Comparison of ENCODE assay signal across 1 cellular context in the genomic region with DNA sequence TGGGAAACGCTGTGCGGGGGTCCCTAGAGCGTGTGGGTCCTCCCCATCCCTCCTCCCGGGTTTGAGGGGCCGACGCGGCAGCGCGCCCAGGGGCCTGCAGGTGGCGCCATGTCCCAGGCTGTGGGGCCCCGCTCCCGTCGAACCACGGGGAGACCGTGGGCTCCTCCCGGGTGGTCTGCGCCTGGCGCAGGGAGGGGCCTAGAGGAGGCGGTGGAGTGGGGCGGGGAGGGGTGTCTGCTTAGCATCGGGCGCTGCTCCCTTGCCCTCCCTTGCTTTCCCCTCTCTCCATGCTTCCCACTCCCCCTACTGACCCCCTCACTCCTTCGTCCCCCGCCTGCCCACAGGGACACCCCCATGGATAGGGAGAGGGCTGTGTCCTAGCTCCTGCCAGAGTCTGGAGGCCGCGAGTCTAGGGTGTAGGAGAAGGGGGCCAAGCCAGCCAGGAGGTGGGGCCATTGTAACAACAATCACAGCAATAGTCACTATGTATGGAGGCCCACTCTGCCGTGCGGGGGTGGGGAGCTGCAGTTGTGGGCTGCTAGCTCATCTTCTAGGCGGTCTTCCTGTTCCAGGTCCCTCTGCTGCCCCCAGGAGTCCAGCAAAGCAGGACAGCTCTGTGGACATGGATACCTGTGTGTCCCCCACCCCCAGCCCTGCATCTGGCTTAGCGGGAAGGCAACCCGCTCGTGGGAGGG.
A peak's percentile ranks its signal among the peaks of the same experiment; 100 is the strongest.
TF ChIP-seq lines count a peak whose summit lies in the region.

No MANE protein-coding gene starts in this region.

TF ChIP-seq in HepG2, 621 proteins besides CTCF, POLR2A, EP300 and RAD21 (continued from another document and continues in another):
- TF ChIP-seq, protein P1, sequence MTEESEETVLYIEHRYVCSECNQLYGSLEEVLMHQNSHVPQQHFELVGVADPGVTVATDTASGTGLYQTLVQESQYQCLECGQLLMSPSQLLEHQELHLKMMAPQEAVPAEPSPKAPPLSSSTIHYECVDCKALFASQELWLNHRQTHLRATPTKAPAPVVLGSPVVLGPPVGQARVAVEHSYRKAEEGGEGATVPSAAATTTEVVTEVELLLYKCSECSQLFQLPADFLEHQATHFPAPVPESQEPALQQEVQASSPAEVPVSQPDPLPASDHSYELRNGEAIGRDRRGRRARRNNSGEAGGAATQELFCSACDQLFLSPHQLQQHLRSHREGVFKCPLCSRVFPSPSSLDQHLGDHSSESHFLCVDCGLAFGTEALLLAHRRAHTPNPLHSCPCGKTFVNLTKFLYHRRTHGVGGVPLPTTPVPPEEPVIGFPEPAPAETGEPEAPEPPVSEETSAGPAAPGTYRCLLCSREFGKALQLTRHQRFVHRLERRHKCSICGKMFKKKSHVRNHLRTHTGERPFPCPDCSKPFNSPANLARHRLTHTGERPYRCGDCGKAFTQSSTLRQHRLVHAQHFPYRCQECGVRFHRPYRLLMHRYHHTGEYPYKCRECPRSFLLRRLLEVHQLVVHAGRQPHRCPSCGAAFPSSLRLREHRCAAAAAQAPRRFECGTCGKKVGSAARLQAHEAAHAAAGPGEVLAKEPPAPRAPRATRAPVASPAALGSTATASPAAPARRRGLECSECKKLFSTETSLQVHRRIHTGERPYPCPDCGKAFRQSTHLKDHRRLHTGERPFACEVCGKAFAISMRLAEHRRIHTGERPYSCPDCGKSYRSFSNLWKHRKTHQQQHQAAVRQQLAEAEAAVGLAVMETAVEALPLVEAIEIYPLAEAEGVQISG (CRISPR knock-in tag; IDR thresholded peaks at IDR 0.05), result peak; percentile 21; the same call in 1 of the 2 replicates
- TF ChIP-seq ZNF556 (CRISPR knock-in tag; IDR thresholded peaks at IDR 0.05; ENCODE audit: borderline replicate concordance) (peak; percentile 51; the same call in 1 of the 2 replicates), ZNF572 (CRISPR knock-in tag; IDR thresholded peaks at IDR 0.05) (no peak), SP2 (CRISPR knock-in tag; IDR thresholded peaks at IDR 0.05) (peak; percentile 30; the same call in 1 of the 2 replicates), ZIK1 (CRISPR knock-in tag; IDR thresholded peaks at IDR 0.05; ENCODE audit: borderline replicate concordance, low read depth) (no peak), ZKSCAN8 (CRISPR knock-in tag; IDR thresholded peaks at IDR 0.05; ENCODE audit: borderline replicate concordance) (0 out of 2 replicates have a peak, but pooled peaks have one; percentile 20), ZSCAN20 (CRISPR knock-in tag; IDR thresholded peaks at IDR 0.05; ENCODE audit: borderline replicate concordance) (no peak), ZNF121 (CRISPR knock-in tag; IDR thresholded peaks at IDR 0.05) (no peak), ATM (IDR thresholded peaks at IDR 0.05; ENCODE audit: borderline replicate concordance) (no peak), STAG1 (CRISPR knock-in tag; IDR thresholded peaks at IDR 0.05) (peak; percentile 76), ZNF33B (CRISPR knock-in tag; IDR thresholded peaks at IDR 0.05) (0 out of 2 replicates have a peak, but pooled peaks have one; percentile 61), MXI1 (IDR thresholded peaks at IDR 0.05; ENCODE audit: borderline replicate concordance, low read depth, low read length) (no peak), ZMYM3 (CRISPR knock-in tag; IDR thresholded peaks at IDR 0.05) (peak; percentile 63; the same call in 1 of the 2 replicates), ZNF564 (CRISPR knock-in tag; IDR thresholded peaks at IDR 0.05) (no peak), ZNF30 (CRISPR knock-in tag; IDR thresholded peaks at IDR 0.05) (no peak), ZNF263 (CRISPR knock-in tag; IDR thresholded peaks at IDR 0.05) (peak; percentile 100), DNMT3B (CRISPR knock-in tag; conservative IDR thresholded peaks at IDR 0.05) (no peak), ZNF598 (CRISPR knock-in tag; IDR thresholded peaks at IDR 0.05; ENCODE audit: borderline replicate concordance) (peak; percentile 37; the same call in 1 of the 2 replicates), ZNF292 (CRISPR knock-in tag; IDR thresholded peaks at IDR 0.05; ENCODE audit: borderline replicate concordance, low read depth) (0 out of 2 replicates have a peak, but pooled peaks have one; percentile 36), FOSL2 (CRISPR knock-in tag; IDR thresholded peaks at IDR 0.05) (no peak), ZNF883 (CRISPR knock-in tag; IDR thresholded peaks at IDR 0.05; ENCODE audit: not compliant biosample characterization) (peak; percentile 37), ZBTB38 (CRISPR knock-in tag; IDR thresholded peaks at IDR 0.05) (peak; percentile 24; the same call in 1 of the 2 replicates), SAFB2 (CRISPR knock-in tag; IDR thresholded peaks at IDR 0.05; ENCODE audit: borderline replicate concordance, low read depth) (no peak), ZNF441 (CRISPR knock-in tag; IDR thresholded peaks at IDR 0.05; ENCODE audit: borderline replicate concordance) (peak; percentile 60; the same call in 1 of the 2 replicates), GFI1 (CRISPR knock-in tag; IDR thresholded peaks at IDR 0.05; ENCODE audit: borderline replicate concordance) (peak; percentile 74; the same call in 1 of the 2 replicates), XRCC5 (optimal IDR thresholded peaks at IDR 0.05; ENCODE audit: low read length) (peak; percentile 77), TBP (CRISPR knock-in tag; IDR thresholded peaks at IDR 0.05) (peak; percentile 57; the same call in 1 of the 2 replicates)
- TF ChIP-seq, protein P2, sequence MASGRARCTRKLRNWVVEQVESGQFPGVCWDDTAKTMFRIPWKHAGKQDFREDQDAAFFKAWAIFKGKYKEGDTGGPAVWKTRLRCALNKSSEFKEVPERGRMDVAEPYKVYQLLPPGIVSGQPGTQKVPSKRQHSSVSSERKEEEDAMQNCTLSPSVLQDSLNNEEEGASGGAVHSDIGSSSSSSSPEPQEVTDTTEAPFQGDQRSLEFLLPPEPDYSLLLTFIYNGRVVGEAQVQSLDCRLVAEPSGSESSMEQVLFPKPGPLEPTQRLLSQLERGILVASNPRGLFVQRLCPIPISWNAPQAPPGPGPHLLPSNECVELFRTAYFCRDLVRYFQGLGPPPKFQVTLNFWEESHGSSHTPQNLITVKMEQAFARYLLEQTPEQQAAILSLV (CRISPR knock-in tag; IDR thresholded peaks at IDR 0.05; ENCODE audit: borderline replicate concordance), result peak; percentile 43; the same call in 1 of the 2 replicates
- TF ChIP-seq, protein P3, sequence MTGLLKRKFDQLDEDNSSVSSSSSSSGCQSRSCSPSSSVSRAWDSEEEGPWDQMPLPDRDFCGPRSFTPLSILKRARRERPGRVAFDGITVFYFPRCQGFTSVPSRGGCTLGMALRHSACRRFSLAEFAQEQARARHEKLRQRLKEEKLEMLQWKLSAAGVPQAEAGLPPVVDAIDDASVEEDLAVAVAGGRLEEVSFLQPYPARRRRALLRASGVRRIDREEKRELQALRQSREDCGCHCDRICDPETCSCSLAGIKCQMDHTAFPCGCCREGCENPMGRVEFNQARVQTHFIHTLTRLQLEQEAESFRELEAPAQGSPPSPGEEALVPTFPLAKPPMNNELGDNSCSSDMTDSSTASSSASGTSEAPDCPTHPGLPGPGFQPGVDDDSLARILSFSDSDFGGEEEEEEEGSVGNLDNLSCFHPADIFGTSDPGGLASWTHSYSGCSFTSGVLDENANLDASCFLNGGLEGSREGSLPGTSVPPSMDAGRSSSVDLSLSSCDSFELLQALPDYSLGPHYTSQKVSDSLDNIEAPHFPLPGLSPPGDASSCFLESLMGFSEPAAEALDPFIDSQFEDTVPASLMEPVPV (CRISPR knock-in tag; IDR thresholded peaks at IDR 0.05), result peak; percentile 35; the same call in 1 of the 2 replicates
- TF ChIP-seq, protein P4, sequence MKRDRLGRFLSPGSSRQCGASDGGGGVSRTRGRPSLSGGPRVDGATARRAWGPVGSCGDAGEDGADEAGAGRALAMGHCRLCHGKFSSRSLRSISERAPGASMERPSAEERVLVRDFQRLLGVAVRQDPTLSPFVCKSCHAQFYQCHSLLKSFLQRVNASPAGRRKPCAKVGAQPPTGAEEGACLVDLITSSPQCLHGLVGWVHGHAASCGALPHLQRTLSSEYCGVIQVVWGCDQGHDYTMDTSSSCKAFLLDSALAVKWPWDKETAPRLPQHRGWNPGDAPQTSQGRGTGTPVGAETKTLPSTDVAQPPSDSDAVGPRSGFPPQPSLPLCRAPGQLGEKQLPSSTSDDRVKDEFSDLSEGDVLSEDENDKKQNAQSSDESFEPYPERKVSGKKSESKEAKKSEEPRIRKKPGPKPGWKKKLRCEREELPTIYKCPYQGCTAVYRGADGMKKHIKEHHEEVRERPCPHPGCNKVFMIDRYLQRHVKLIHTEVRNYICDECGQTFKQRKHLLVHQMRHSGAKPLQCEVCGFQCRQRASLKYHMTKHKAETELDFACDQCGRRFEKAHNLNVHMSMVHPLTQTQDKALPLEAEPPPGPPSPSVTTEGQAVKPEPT (CRISPR knock-in tag; IDR thresholded peaks at IDR 0.05; ENCODE audit: low read depth), result no peak; the same call in none of the 2 replicates
- TF ChIP-seq, protein P5, sequence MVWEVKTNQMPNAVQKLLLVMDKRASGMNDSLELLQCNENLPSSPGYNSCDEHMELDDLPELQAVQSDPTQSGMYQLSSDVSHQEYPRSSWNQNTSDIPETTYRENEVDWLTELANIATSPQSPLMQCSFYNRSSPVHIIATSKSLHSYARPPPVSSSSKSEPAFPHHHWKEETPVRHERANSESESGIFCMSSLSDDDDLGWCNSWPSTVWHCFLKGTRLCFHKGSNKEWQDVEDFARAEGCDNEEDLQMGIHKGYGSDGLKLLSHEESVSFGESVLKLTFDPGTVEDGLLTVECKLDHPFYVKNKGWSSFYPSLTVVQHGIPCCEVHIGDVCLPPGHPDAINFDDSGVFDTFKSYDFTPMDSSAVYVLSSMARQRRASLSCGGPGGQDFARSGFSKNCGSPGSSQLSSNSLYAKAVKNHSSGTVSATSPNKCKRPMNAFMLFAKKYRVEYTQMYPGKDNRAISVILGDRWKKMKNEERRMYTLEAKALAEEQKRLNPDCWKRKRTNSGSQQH (CRISPR knock-in tag; IDR thresholded peaks at IDR 0.05; ENCODE audit: low read depth), result 0 out of 2 replicates have a peak, but pooled peaks have one; percentile 38
- TF ChIP-seq, protein P6, sequence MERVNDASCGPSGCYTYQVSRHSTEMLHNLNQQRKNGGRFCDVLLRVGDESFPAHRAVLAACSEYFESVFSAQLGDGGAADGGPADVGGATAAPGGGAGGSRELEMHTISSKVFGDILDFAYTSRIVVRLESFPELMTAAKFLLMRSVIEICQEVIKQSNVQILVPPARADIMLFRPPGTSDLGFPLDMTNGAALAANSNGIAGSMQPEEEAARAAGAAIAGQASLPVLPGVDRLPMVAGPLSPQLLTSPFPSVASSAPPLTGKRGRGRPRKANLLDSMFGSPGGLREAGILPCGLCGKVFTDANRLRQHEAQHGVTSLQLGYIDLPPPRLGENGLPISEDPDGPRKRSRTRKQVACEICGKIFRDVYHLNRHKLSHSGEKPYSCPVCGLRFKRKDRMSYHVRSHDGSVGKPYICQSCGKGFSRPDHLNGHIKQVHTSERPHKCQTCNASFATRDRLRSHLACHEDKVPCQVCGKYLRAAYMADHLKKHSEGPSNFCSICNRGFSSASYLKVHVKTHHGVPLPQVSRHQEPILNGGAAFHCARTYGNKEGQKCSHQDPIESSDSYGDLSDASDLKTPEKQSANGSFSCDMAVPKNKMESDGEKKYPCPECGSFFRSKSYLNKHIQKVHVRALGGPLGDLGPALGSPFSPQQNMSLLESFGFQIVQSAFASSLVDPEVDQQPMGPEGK (CRISPR knock-in tag; IDR thresholded peaks at IDR 0.05), result peak; percentile 21; the same call in 1 of the 2 replicates
- TF ChIP-seq, protein P7, sequence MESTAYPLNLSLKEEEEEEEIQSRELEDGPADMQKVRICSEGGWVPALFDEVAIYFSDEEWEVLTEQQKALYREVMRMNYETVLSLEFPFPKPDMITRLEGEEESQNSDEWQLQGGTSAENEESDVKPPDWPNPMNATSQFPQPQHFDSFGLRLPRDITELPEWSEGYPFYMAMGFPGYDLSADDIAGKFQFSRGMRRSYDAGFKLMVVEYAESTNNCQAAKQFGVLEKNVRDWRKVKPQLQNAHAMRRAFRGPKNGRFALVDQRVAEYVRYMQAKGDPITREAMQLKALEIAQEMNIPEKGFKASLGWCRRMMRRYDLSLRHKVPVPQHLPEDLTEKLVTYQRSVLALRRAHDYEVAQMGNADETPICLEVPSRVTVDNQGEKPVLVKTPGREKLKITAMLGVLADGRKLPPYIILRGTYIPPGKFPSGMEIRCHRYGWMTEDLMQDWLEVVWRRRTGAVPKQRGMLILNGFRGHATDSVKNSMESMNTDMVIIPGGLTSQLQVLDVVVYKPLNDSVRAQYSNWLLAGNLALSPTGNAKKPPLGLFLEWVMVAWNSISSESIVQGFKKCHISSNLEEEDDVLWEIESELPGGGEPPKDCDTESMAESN (CRISPR knock-in tag; conservative IDR thresholded peaks at IDR 0.05), result 0 out of 2 replicates have a peak, but pooled peaks have one; percentile 16
- TF ChIP-seq, protein P8, sequence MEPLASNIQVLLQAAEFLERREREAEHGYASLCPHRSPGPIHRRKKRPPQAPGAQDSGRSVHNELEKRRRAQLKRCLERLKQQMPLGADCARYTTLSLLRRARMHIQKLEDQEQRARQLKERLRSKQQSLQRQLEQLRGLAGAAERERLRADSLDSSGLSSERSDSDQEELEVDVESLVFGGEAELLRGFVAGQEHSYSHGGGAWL (CRISPR knock-in tag; IDR thresholded peaks at IDR 0.05), result peak; percentile 67
- TF ChIP-seq, protein P9, sequence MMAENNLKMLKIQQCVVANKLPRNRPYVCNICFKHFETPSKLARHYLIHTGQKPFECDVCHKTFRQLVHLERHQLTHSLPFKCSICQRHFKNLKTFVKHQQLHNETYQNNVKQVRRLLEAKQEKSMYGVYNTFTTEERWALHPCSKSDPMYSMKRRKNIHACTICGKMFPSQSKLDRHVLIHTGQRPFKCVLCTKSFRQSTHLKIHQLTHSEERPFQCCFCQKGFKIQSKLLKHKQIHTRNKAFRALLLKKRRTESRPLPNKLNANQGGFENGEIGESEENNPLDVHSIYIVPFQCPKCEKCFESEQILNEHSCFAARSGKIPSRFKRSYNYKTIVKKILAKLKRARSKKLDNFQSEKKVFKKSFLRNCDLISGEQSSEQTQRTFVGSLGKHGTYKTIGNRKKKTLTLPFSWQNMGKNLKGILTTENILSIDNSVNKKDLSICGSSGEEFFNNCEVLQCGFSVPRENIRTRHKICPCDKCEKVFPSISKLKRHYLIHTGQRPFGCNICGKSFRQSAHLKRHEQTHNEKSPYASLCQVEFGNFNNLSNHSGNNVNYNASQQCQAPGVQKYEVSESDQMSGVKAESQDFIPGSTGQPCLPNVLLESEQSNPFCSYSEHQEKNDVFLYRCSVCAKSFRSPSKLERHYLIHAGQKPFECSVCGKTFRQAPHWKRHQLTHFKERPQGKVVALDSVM (CRISPR knock-in tag; IDR thresholded peaks at IDR 0.05), result peak; percentile 42; the same call in 1 of the 2 replicates
- TF ChIP-seq, protein P10, sequence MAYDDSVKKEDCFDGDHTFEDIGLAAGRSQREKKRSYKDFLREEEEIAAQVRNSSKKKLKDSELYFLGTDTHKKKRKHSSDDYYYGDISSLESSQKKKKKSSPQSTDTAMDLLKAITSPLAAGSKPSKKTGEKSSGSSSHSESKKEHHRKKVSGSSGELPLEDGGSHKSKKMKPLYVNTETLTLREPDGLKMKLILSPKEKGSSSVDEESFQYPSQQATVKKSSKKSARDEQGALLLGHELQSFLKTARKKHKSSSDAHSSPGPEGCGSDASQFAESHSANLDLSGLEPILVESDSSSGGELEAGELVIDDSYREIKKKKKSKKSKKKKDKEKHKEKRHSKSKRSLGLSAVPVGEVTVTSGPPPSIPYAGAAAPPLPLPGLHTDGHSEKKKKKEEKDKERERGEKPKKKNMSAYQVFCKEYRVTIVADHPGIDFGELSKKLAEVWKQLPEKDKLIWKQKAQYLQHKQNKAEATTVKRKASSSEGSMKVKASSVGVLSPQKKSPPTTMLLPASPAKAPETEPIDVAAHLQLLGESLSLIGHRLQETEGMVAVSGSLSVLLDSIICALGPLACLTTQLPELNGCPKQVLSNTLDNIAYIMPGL (CRISPR knock-in tag; IDR thresholded peaks at IDR 0.05; ENCODE audit: borderline replicate concordance in 1 of 2, low read depth in 1 of 2), result peak; percentile 57 to 77; a peak in 3 of 4 replicates
